ENCODE assay signal across 1 cellular context in genomic region chr9:136566899-136567298, GRCh38.
TF ChIP-seq lines count a peak whose summit lies in the region.

No MANE protein-coding gene starts in this region.

TF ChIP-seq in GM23338, 12 proteins besides CTCF, POLR2A, EP300 and RAD21 (continued from another document):
- no peak for TF ChIP-seq ZNF462 (CRISPR knock-in tag; IDR thresholded peaks at IDR 0.05)
- no peak for TF ChIP-seq NANOG (IDR thresholded peaks at IDR 0.05; ENCODE audit: borderline replicate concordance)
- no peak for TF ChIP-seq ZNF331 (CRISPR knock-in tag; IDR thresholded peaks at IDR 0.05; ENCODE audit: low read depth)
